ENCODE assay signal across 8 cellular contexts in the genomic region with DNA sequence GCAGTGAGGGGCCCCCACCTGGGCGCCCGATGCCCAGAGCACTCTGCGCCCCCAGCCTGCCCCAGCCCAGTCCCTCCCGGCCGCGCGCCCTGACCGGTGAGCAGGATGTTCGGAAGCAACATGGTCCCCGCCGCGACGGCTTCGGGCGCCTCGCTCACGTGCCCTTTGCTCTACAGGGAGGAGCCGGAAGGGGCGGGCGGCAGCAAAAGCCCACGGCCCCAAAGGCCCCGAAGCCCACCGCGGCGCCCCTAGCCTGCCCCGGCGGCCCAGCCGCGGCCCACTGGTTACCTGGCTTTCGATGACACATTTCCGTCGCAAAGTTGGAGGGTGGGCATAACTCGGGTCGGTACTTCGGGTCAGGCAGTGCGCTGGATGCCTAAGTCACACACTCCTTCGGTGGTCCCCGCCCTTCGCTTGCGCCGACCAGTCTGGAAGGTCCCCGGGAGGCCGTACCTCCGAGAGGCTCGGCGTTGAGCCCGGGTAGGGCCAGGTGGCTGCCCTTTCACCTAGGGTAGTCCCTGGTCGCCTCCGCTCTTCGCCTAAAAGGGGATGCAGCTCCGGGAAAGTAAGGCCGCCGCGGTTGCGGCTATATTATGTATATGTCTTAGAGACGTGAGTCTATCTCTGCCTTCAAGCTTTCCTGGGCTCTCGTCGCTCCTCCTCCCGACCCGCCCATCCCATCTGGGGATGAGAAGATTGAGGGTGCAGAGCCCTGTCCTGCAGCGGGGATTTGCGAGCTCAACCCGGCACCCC. TPM values are rescaled to one million over a fixed set of nuclear protein-coding genes. Genes with fewer than 3 reads are reported as not detected.
DNase-seq lines count a peak whose midpoint lies in the region; ATAC-seq, FAIRE-seq and TF ChIP-seq lines count a peak whose summit lies in the region.

A gene (minus strand): TSS at position 152 of the 753 bp plus-strand sequence. CDS start 30 bp downstream, at position 122.
A gene with protein sequence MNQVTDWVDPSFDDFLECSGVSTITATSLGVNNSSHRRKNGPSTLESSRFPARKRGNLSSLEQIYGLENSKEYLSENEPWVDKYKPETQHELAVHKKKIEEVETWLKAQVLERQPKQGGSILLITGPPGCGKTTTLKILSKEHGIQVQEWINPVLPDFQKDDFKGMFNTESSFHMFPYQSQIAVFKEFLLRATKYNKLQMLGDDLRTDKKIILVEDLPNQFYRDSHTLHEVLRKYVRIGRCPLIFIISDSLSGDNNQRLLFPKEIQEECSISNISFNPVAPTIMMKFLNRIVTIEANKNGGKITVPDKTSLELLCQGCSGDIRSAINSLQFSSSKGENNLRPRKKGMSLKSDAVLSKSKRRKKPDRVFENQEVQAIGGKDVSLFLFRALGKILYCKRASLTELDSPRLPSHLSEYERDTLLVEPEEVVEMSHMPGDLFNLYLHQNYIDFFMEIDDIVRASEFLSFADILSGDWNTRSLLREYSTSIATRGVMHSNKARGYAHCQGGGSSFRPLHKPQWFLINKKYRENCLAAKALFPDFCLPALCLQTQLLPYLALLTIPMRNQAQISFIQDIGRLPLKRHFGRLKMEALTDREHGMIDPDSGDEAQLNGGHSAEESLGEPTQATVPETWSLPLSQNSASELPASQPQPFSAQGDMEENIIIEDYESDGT (plus strand): TSS at position 450 of the 753 bp plus-strand sequence. CDS start 2,391 bp downstream, outside the sequence.
A gene with protein sequence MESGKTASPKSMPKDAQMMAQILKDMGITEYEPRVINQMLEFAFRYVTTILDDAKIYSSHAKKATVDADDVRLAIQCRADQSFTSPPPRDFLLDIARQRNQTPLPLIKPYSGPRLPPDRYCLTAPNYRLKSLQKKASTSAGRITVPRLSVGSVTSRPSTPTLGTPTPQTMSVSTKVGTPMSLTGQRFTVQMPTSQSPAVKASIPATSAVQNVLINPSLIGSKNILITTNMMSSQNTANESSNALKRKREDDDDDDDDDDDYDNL (minus strand): TSS at position 152 of the 753 bp plus-strand sequence. CDS start 3,783 bp downstream, outside the sequence.

- peaks cover 93% of the 10 kb centered on the region for H3K79me2 ChIP-seq in OCI-LY7 (ENCODE audit: insufficient read depth, low read depth, low read length)

- intact Hi-C loops in OCI-LY7 (cut with micrococcal nuclease; ENCODE audit: unreplicated experiment) = loop anchor here (5.0 kb wide), 1 partner anchor 202 kb away; a partner anchor contains a TSS

- POLR2A ChIA-PET in OCI-LY7 (lab: Charles Lee) = interaction anchor here (0.8 to 1.6 kb wide), 8 partner anchors 8 to 275 kb away, joined by 3 to 7 read pairs (median 4); a partner anchor contains a TSS

- peak; percentile 88 for ATAC-seq in GM21526 (IDR thresholded peaks at IDR 0.05; ENCODE audit: low FRiP score, unreplicated experiment)

- no peak for TF ChIP-seq CTCF in D721Med (IDR thresholded peaks at IDR 0.05; ENCODE audit: insufficient read depth, missing control alignments)
- no peak for TF ChIP-seq CTCF in OCI-LY7 (conservative IDR thresholded peaks at IDR 0.05; ENCODE audit: low read length)
- TF ChIP-seq CTCF in epithelial cell of esophagus (IDR thresholded peaks at IDR 0.05; ENCODE audit: insufficient read depth, low read depth, low read length, missing control alignments) = no peak

- H3K27ac ChIP-seq in OCI-LY7 (ENCODE audit: low read depth, low read length, poor library complexity, severe bottlenecking) = peak within 1 kb of the TSS; percentile 88

- DNase-seq in D721Med (ENCODE audit: insufficient read length, low spot score) (peak; percentile 74), HuH-7.5 (ENCODE audit: low spot score) (peak; percentile 73), OCI-LY7 (ENCODE audit: low spot score) (peak; percentile 96), activated T-cell treated with anti-CD3 and anti-CD28 coated beads for 24 hours (ENCODE audit: low read depth) (peak; percentile 89), epithelial cell of esophagus (ENCODE audit: low read depth) (peak; percentile 92)
- DNase-seq in stimulated activated CD8-positive, alpha-beta memory T cell treated with anti-CD3 and anti-CD28 coated beads, Interleukin-4, amount 100 ng/mL, for 1 hour (ENCODE audit: low read depth in 2 of 2, low spot score in 1 of 2) = peak; percentile 83 to 84

- H3K9me3 ChIP-seq in OCI-LY7 (ENCODE audit: low read length) = no peaks in the 10 kb centered on the region
- no peaks in the 10 kb centered on the region for H3K9me3 ChIP-seq in mononuclear cell (ENCODE audit: low read depth, low read length)

- FAIRE-seq in D721Med (lab: Jason Lieb, UNC) = no peak

- H3K9me2 ChIP-seq in OCI-LY7 (ENCODE audit: insufficient read depth, low read length) = no peaks in the 10 kb centered on the region

- H3K4me1 ChIP-seq in OCI-LY7 (ENCODE audit: insufficient read depth, low read length, poor library complexity, severe bottlenecking) = peaks cover 54% of the 10 kb centered on the region
- peaks cover 24% of the 10 kb centered on the region for H3K4me1 ChIP-seq in mononuclear cell (ENCODE audit: insufficient read depth, low read length)

- CTCF ChIA-PET in OCI-LY7 (lab: Charles Lee; ENCODE audit: unreplicated experiment) = no interaction called here

- BruUV-seq in OCI-LY7 (replicated peaks; lab: Mats Ljungman, UMichigan) = no TSS peak

- no peaks in the 10 kb centered on the region for H3K27me3 ChIP-seq in mononuclear cell (ENCODE audit: insufficient read depth, low read length)

- H2AFZ ChIP-seq in OCI-LY7 (ENCODE audit: low read length) = peak within 1 kb of the TSS; percentile 43; the same call in 1 of the 2 replicates

- H3K36me3 ChIP-seq in OCI-LY7 (ENCODE audit: insufficient read depth, low read length) = peaks cover 59% of the 10 kb centered on the region

- peaks cover 12% of the 10 kb centered on the region for H4K20me1 ChIP-seq in OCI-LY7 (ENCODE audit: insufficient read depth, low read length)

- H3K4me2 ChIP-seq in OCI-LY7 (ENCODE audit: low read length) = peak within 1 kb of the TSS; percentile 90

- H3K4me3 ChIP-seq in OCI-LY7 (ENCODE audit: low read depth, low read length, poor library complexity, severe bottlenecking) = peak within 1 kb of the TSS; percentile 84
- peak within 1 kb of the TSS; percentile 96 for H3K4me3 ChIP-seq in epithelial cell of esophagus (ENCODE audit: low read length)
- H3K4me3 ChIP-seq in mononuclear cell (ENCODE audit: low read length) = peak within 1 kb of the TSS; percentile 87

RNA-seq across cellular contexts. Expression of the first gene that starts in this region (rescaled TPM):
- total RNA-seq in OCI-LY7 (2014; rRNA removed; shearing (Covaris generic)) = 54.9 and 91.8 TPM in 2 replicates
- total RNA-seq in OCI-LY7 (2022) (85.4 and 85.7 TPM in 2 replicates), mononuclear cell (19.0 TPM)

RNA-seq across cellular contexts. Expression of the second gene that starts in this region (rescaled TPM):
- total RNA-seq in OCI-LY7 (2014; rRNA removed; shearing (Covaris generic)) = 41.6 and 64.1 TPM in 2 replicates
- 79.1 and 96.8 TPM in 2 replicates for total RNA-seq in OCI-LY7 (2022)
- 14.3 TPM for total RNA-seq in mononuclear cell

RNA-seq across cellular contexts. Expression of the third gene that starts in this region (rescaled TPM):
- 113 TPM in 2 replicates for total RNA-seq in OCI-LY7 (2014; rRNA removed; shearing (Covaris generic))
- total RNA-seq in OCI-LY7 (2022) = 101 and 126 TPM in 2 replicates
- total RNA-seq in mononuclear cell = 63.2 TPM

Comparison
In these comparisons a context has a peak if more than half of its experiments do, and no peak if none do; other contexts are left out.
1. Peak in every context shown above with its lines: DNase-seq, ATAC-seq, H3K4me3 ChIP-seq and H3K27ac ChIP-seq.